Comparison of ENCODE assay signal across 5 cellular contexts in the genomic region with DNA sequence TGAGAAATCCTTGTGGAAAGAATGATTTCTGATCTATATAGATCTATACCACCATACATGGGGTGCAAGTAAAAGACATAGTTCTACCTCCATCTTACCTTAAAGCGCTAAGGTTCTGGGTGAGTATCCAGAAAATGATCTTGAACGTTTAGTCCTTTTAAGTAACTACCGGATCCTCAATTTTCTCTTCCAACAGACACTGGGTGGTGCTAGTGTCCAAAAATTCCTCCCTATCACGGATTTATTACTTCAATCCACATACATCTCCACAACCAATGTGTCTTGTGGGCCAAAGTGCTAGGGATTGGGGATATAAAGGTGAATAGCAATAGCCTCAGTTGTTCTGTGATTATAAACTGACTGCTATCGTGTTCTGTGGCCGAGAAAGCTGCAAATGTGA. TPM values are rescaled to one million over a fixed set of nuclear protein-coding genes. Genes with fewer than 3 reads are reported as not detected.
"Had no signal": no experiment of that assay in that cellular context is flagged by ENCODE, and none has a peak within 500 bp of the region (broad histone marks: within the 10 kb centered on the region; RNA-seq: fewer than 3 reads in every experiment).

No MANE protein-coding gene starts in this region.

RNA-seq across cellular contexts. Expression of a gene that starts 1.8 kb away (rescaled TPM):
- total RNA-seq: HT-29 had no signal

RNA-seq across cellular contexts. Expression of a gene that starts 52.9 kb away (rescaled TPM):
- total RNA-seq: H1, H7, HT-29, IMR-90 had no signal
- polyA plus RNA-seq: GM23338, H1, IMR-90 had no signal
